31 cellular contexts compared by ENCODE assay signal in genomic region chr7:18997477-18998130, GRCh38.
"Had no signal": no experiment of that assay in that cellular context is flagged by ENCODE, and none has a peak within 500 bp of the region (broad histone marks: within the 10 kb centered on the region; RNA-seq: fewer than 3 reads in every experiment).

No MANE protein-coding gene starts in this region.

- H3K27me3 Mint-ChIP-seq: activated CD4-positive, alpha-beta T cell treated with anti-CD3 and anti-CD28 coated beads, Interleukin-2, amount 10 ng/mL, durations not matched to agents 24 days and 14 days; activated CD8-positive, alpha-beta T cell treated with anti-CD3 and anti-CD28 coated beads for 36 hours; activated naive CD4-positive, alpha-beta T cell treated with anti-CD3 and anti-CD28 coated beads, Interleukin-2, amount 50 U/mL, for 24 hours; activated naive CD8-positive, alpha-beta T cell treated with anti-CD3 and anti-CD28 coated beads, Interleukin-2, amount 10 ng/mL, durations not matched to agents 7 days and 5 days; activated T-helper 17 cell treated with anti-CD3 and anti-CD28 coated beads, Interleukin-2, amount 50 U/mL, for 72 hours had no signal

- FAIRE-seq: astrocyte had no signal

- H3K4me1 Mint-ChIP-seq: activated CD4-positive, alpha-beta T cell treated with anti-CD3 and anti-CD28 coated beads, Interleukin-2, amount 10 ng/mL, durations not matched to agents 24 days and 14 days; activated naive CD4-positive, alpha-beta T cell treated with anti-CD3 and anti-CD28 coated beads, Interleukin-2, amount 50 U/mL, for 24 hours; activated naive CD8-positive, alpha-beta T cell treated with anti-CD3 and anti-CD28 coated beads, Interleukin-2, amount 10 ng/mL, durations not matched to agents 7 days and 5 days; activated T-helper 17 cell treated with anti-CD3 and anti-CD28 coated beads, Interleukin-2, amount 50 U/mL, for 72 hours had no signal

- H3K27ac Mint-ChIP-seq: activated CD4-positive, alpha-beta T cell treated with anti-CD3 and anti-CD28 coated beads, Interleukin-2, amount 10 ng/mL, durations not matched to agents 24 days and 14 days; activated CD8-positive, alpha-beta T cell treated with anti-CD3 and anti-CD28 coated beads for 36 hours; activated naive CD4-positive, alpha-beta T cell treated with anti-CD3 and anti-CD28 coated beads, Interleukin-2, amount 50 U/mL, for 24 hours; activated naive CD8-positive, alpha-beta T cell treated with anti-CD3 and anti-CD28 coated beads, Interleukin-2, amount 10 ng/mL, durations not matched to agents 7 days and 5 days; activated T-cell treated with anti-CD3 and anti-CD28 coated beads, Interleukin-2, amount 50 U/mL, for 72 hours; activated T-helper 17 cell treated with anti-CD3 and anti-CD28 coated beads, Interleukin-2, amount 50 U/mL, for 72 hours had no signal

- DNase-seq: activated CD4-positive, alpha-beta T cell treated with anti-CD3 and anti-CD28 coated beads, Interleukin-2, amount 10 ng/mL, durations not matched to agents 24 days and 14 days; activated CD4-positive, alpha-beta T cell treated with anti-CD3 and anti-CD28 coated beads, Interleukin-2, amount 50 U/mL, for 4 hours; activated CD8-positive, alpha-beta T cell treated with anti-CD3 and anti-CD28 coated beads for 36 hours; activated gamma-delta T cell; activated naive CD4-positive, alpha-beta T cell treated with Interleukin-2 at 50 U/mL for 16 hours; activated naive CD8-positive, alpha-beta T cell treated with anti-CD3 and anti-CD28 coated beads, Interleukin-2, amount 10 ng/mL, durations not matched to agents 7 days and 5 days; activated T-cell treated with anti-CD3 and anti-CD28 coated beads, Interleukin-2, amount 50 U/mL, for 1 hour; activated T-cell treated with anti-CD3 and anti-CD28 coated beads, Interleukin-2, amount 50 U/mL, for 72 hours; adrenal gland; body of pancreas; cerebellar nuclear complex; Karpas-422; KBM-7; NCI-H1048; NCI-H1105 treated with DMSO at 0.1 percent for 48 hours; NCI-H1436; NCI-H1694 treated with DMSO at 0.1 percent for 48 hours; NCI-H2029; NCI-H345; NCI-H524 treated with DMSO at 0.1 percent for 48 hours; NCI-H748 treated with DMSO at 0.1 percent for 48 hours; NK-92 treated with Interleukin-12 subunit alpha and Interleukin-12 subunit beta, amount 100 ng/mL, for 24 hours; PC-3; Peyer's patch; SJCRH30; T1000; WERI-Rb-1 had no signal

- H3K4me3 Mint-ChIP-seq: activated CD4-positive, alpha-beta T cell treated with anti-CD3 and anti-CD28 coated beads, Interleukin-2, amount 10 ng/mL, durations not matched to agents 24 days and 14 days; activated CD8-positive, alpha-beta T cell treated with anti-CD3 and anti-CD28 coated beads for 36 hours; activated naive CD4-positive, alpha-beta T cell treated with anti-CD3 and anti-CD28 coated beads, Interleukin-2, amount 50 U/mL, for 24 hours; activated naive CD8-positive, alpha-beta T cell treated with anti-CD3 and anti-CD28 coated beads, Interleukin-2, amount 10 ng/mL, durations not matched to agents 7 days and 5 days; activated T-cell treated with anti-CD3 and anti-CD28 coated beads, Interleukin-2, amount 50 U/mL, for 72 hours; activated T-helper 17 cell treated with anti-CD3 and anti-CD28 coated beads, Interleukin-2, amount 50 U/mL, for 72 hours had no signal

- ATAC-seq: activated CD8-positive, alpha-beta T cell treated with anti-CD3 and anti-CD28 coated beads for 36 hours; activated T-cell treated with anti-CD3 and anti-CD28 coated beads, Interleukin-2, amount 50 U/mL, for 72 hours; activated T-helper 17 cell treated with anti-CD3 and anti-CD28 coated beads, Interleukin-2, amount 50 U/mL, for 72 hours; body of pancreas; PC-3; Right ventricle myocardium inferior had no signal

- H3K9me3 Mint-ChIP-seq: activated CD4-positive, alpha-beta T cell treated with anti-CD3 and anti-CD28 coated beads, Interleukin-2, amount 10 ng/mL, durations not matched to agents 24 days and 14 days; activated naive CD4-positive, alpha-beta T cell treated with anti-CD3 and anti-CD28 coated beads, Interleukin-2, amount 50 U/mL, for 24 hours; activated naive CD8-positive, alpha-beta T cell treated with anti-CD3 and anti-CD28 coated beads, Interleukin-2, amount 10 ng/mL, durations not matched to agents 7 days and 5 days; activated T-helper 17 cell treated with anti-CD3 and anti-CD28 coated beads, Interleukin-2, amount 50 U/mL, for 72 hours had no signal

- H3K36me3 Mint-ChIP-seq: activated naive CD4-positive, alpha-beta T cell treated with anti-CD3 and anti-CD28 coated beads, Interleukin-2, amount 50 U/mL, for 24 hours; activated naive CD8-positive, alpha-beta T cell treated with anti-CD3 and anti-CD28 coated beads, Interleukin-2, amount 10 ng/mL, durations not matched to agents 7 days and 5 days had no signal
